Comparison of ENCODE assay signal across 1 cellular context in genomic region chr22:23812378-23812777, GRCh38.
TF ChIP-seq lines count a peak whose summit lies in the region.

No MANE protein-coding gene starts in this region.

TF ChIP-seq in H1, 55 proteins besides CTCF, POLR2A, EP300 and RAD21:
- TF ChIP-seq SUZ12 (IDR thresholded peaks at IDR 0.05; ENCODE audit: low read length) (no peak), POU5F1 (IDR thresholded peaks at IDR 0.05; ENCODE audit: low read depth, low read length) (no peak), POLR2AphosphoS5 (IDR thresholded peaks at IDR 0.05; ENCODE audit: low read depth, low read length) (no peak), CHD2 (IDR thresholded peaks at IDR 0.05; ENCODE audit: low read length) (no peak), EGR1 (IDR thresholded peaks at IDR 0.05; ENCODE audit: borderline replicate concordance, low read depth, low read length) (no peak), CEBPB (IDR thresholded peaks at IDR 0.05; ENCODE audit: low read depth, low read length) (peak; percentile 51; the same call in 1 of the 2 replicates), BCL11A (IDR thresholded peaks at IDR 0.05; ENCODE audit: low read depth in 2 of 2, low read length in 2 of 2) (no peak)
